Comparison of ENCODE assay signal across 1 cellular context in genomic region chr22:19447388-19448075, GRCh38.
TF ChIP-seq lines count a peak whose summit lies in the region.

TSS of gene C22orf39 (minus strand) at chr22:19447711. CDS start at chr22:19447688, 23 bp downstream.

TF ChIP-seq in HEK293, 187 proteins besides CTCF, POLR2A, EP300 and RAD21 (continued from another document):
- 0 out of 2 replicates have a peak, but pooled peaks have one; percentile 46 for TF ChIP-seq ZNF394 (tag by site-specific recombination; IDR thresholded peaks at IDR 0.05; ENCODE audit: borderline replicate concordance)
- TF ChIP-seq ZNF629 (tag by site-specific recombination; IDR thresholded peaks at IDR 0.05), result peak; percentile 72
- TF ChIP-seq SP3 (tag by site-specific recombination; IDR thresholded peaks at IDR 0.05), result peak; percentile 67
- TF ChIP-seq YY1 (tag by site-specific recombination; IDR thresholded peaks at IDR 0.05), result peak; percentile 83
- TF ChIP-seq ZFP69B (tag by site-specific recombination; IDR thresholded peaks at IDR 0.05), result 0 out of 2 replicates have a peak, but pooled peaks have one; percentile 29
- TF ChIP-seq ZNF174 (tag by site-specific recombination; IDR thresholded peaks at IDR 0.05), result no peak
- peak; percentile 73 for TF ChIP-seq ZNF341 (tag by site-specific recombination; IDR thresholded peaks at IDR 0.05; ENCODE audit: low read depth)
- TF ChIP-seq ZNF560 (tag by site-specific recombination; IDR thresholded peaks at IDR 0.05; ENCODE audit: borderline replicate concordance), result no peak
- TF ChIP-seq ZNF621 (tag by site-specific recombination; IDR thresholded peaks at IDR 0.05), result no peak
- peak; percentile 92 for TF ChIP-seq ZBTB7A (tag by site-specific recombination; IDR thresholded peaks at IDR 0.05; ENCODE audit: low read depth)
- TF ChIP-seq ZBTB20 (tag by site-specific recombination; IDR thresholded peaks at IDR 0.05), result peak; percentile 79
- peak; percentile 86 for TF ChIP-seq ZEB2 (tag by site-specific recombination; IDR thresholded peaks at IDR 0.05)
- TF ChIP-seq ZNF596 (tag by site-specific recombination; IDR thresholded peaks at IDR 0.05), result peak; percentile 29; the same call in 1 of the 2 replicates
- 0 out of 2 replicates have a peak, but pooled peaks have one; percentile 14 for TF ChIP-seq WT1 (tag by site-specific recombination; IDR thresholded peaks at IDR 0.05)
- no peak for TF ChIP-seq ZSCAN5A (tag by site-specific recombination; IDR thresholded peaks at IDR 0.05)
- TF ChIP-seq ZNF677 (tag by site-specific recombination; IDR thresholded peaks at IDR 0.05), result 0 out of 2 replicates have a peak, but pooled peaks have one; percentile 7
- no peak for TF ChIP-seq PRDM4 (tag by site-specific recombination; IDR thresholded peaks at IDR 0.05)
- TF ChIP-seq ELK4 (IDR thresholded peaks at IDR 0.05; ENCODE audit: borderline replicate concordance, low read depth, low read length), result no peak; the same call in 1 of the 2 replicates
- TF ChIP-seq HIC1 (tag by site-specific recombination; IDR thresholded peaks at IDR 0.05), result peak; percentile 66; the same call in 1 of the 2 replicates
- TF ChIP-seq KLF8 (tag by site-specific recombination; IDR thresholded peaks at IDR 0.05), result peak; percentile 52
- TF ChIP-seq KLF16 (tag by site-specific recombination; IDR thresholded peaks at IDR 0.05), result 0 out of 2 replicates have a peak, but pooled peaks have one; percentile 24
- TF ChIP-seq GLIS2 (tag by site-specific recombination; IDR thresholded peaks at IDR 0.05), result peak; percentile 59
- TF ChIP-seq ZNF24 (tag by site-specific recombination; IDR thresholded peaks at IDR 0.05), result 0 out of 2 replicates have a peak, but pooled peaks have one; percentile 61
- TF ChIP-seq ZNF473 (tag by site-specific recombination; IDR thresholded peaks at IDR 0.05), result no peak
- TF ChIP-seq SP2 (tag by site-specific recombination; IDR thresholded peaks at IDR 0.05), result peak; percentile 97
- TF ChIP-seq ZNF660 (tag by site-specific recombination; IDR thresholded peaks at IDR 0.05), result peak; percentile 39; the same call in 1 of the 2 replicates
- TF ChIP-seq GLIS1 (tag by site-specific recombination; IDR thresholded peaks at IDR 0.05), result 0 out of 2 replicates have a peak, but pooled peaks have one; percentile 53
- TF ChIP-seq BCL11B (tag by site-specific recombination; IDR thresholded peaks at IDR 0.05; ENCODE audit: low read depth), result peak; percentile 84; the same call in 1 of the 2 replicates
- peak; percentile 81; the same call in 1 of the 2 replicates for TF ChIP-seq ZNF76 (tag by site-specific recombination; IDR thresholded peaks at IDR 0.05; ENCODE audit: borderline replicate concordance, low read depth)
